ENCODE assay signal across 30 cellular contexts in genomic region chrX:130012683-130013082, GRCh38.
"Had no signal": no experiment of that assay in that cellular context is flagged by ENCODE, and none has a peak within 500 bp of the region (broad histone marks: within the 10 kb centered on the region; RNA-seq: fewer than 3 reads in every experiment).

No MANE protein-coding gene starts in this region.

- H3K27ac ChIP-seq: neutrophil, ovary, parathyroid adenoma, psoas muscle, right lobe of liver, sigmoid colon, stomach, thoracic aorta, thyroid gland, tibial nerve, upper lobe of left lung, vagina had no signal

- DNase-seq: naive thymus-derived CD8-positive, alpha-beta T cell; nephron progenitor cell; ovary; posterior cingulate gyrus; psoas muscle; right cardiac atrium; right lobe of liver; sigmoid colon; small intestine; stimulated activated CD4-positive, alpha-beta T cell treated with anti-CD3 and anti-CD28 coated beads, Interleukin-12 subunit alpha, Interleukin-12 subunit beta, amount 100 ng/mL, for 4 hours; stimulated activated CD4-positive, alpha-beta T cell treated with anti-CD3 and anti-CD28 coated beads, Interleukin-1b, Interleukin-23, amount 100 ng/mL, for 48 hours; stimulated activated CD4-positive, alpha-beta T cell treated with anti-CD3 and anti-CD28 coated beads, Interleukin-4, amount 100 ng/mL, for 1 hour; stimulated activated CD4-positive, alpha-beta T cell treated with anti-CD3 and anti-CD28 coated beads, Interleukin-4, amount 100 ng/mL, for 4 hours; stimulated activated CD8-positive, alpha-beta memory T cell treated with anti-CD3 and anti-CD28 coated beads, Interleukin-4, amount 100 ng/mL, for 48 hours; stimulated activated naive CD4-positive, alpha-beta T cell treated with Interleukin-2 at 50 U/mL for 16 hours; stomach; thyroid gland; trophoblast cell; upper lobe of left lung had no signal

- ATAC-seq: naive thymus-derived CD8-positive, alpha-beta T cell; psoas muscle; right cardiac atrium; right lobe of liver; stimulated activated memory B cell treated with anti-CD40 and anti-IgM and Interleukin-4, amounts not matched to agents 10 μg/mL and 1 μg/mL and 100 μg/mL, for 72 hours had no signal

- H3K79me2 ChIP-seq: parathyroid adenoma had no signal

- H3K27me3 Mint-ChIP-seq: naive thymus-derived CD8-positive, alpha-beta T cell; natural killer cell treated with Interleukin-12 subunit alpha and Interleukin-12 subunit beta and Interleukin-15 and Interleukin-18, amount 100 ng/mL, for 72 hours; progenitor cell of endocrine pancreas; stimulated activated memory B cell treated with anti-CD40 and anti-IgM and Interleukin-4, amounts not matched to agents 10 μg/mL and 1 μg/mL and 100 μg/mL, for 72 hours; stimulated activated naive CD8-positive, alpha-beta T cell treated with anti-CD3 and anti-CD28 coated beads, Interleukin-15, Interleukin-2, amounts not matched to agents 100 ng/mL and 50 ng/mL, for 24 hours had no signal

- H3K27ac Mint-ChIP-seq: nephron progenitor cell; progenitor cell of endocrine pancreas; stimulated activated memory B cell treated with anti-CD40 and anti-IgM and Interleukin-4, amounts not matched to agents 10 μg/mL and 1 μg/mL and 100 μg/mL, for 72 hours; stimulated activated naive CD8-positive, alpha-beta T cell treated with anti-CD3 and anti-CD28 coated beads, Interleukin-15, Interleukin-2, amounts not matched to agents 100 ng/mL and 50 ng/mL, for 24 hours had no signal

- H3K4me3 Mint-ChIP-seq: naive thymus-derived CD8-positive, alpha-beta T cell; natural killer cell treated with Interleukin-12 subunit alpha and Interleukin-12 subunit beta and Interleukin-15 and Interleukin-18, amount 100 ng/mL, for 72 hours; nephron progenitor cell; neural crest cell; stimulated activated memory B cell treated with anti-CD40 and anti-IgM and Interleukin-4, amounts not matched to agents 10 μg/mL and 1 μg/mL and 100 μg/mL, for 72 hours; stimulated activated naive CD8-positive, alpha-beta T cell treated with anti-CD3 and anti-CD28 coated beads, Interleukin-15, Interleukin-2, amounts not matched to agents 100 ng/mL and 50 ng/mL, for 24 hours had no signal

- H3K9ac ChIP-seq: parathyroid adenoma had no signal

- H3K36me3 ChIP-seq: ovary, right lobe of liver, thoracic aorta, vagina had no signal

- H3K4me3 ChIP-seq: ovary, psoas muscle, right lobe of liver, sigmoid colon, stomach, thoracic aorta, thyroid gland, tibial nerve, upper lobe of left lung, vagina had no signal

- H2AFZ ChIP-seq: parathyroid adenoma had no signal

- H3K9me3 ChIP-seq: neutrophil, ovary, psoas muscle, right lobe of liver, sigmoid colon, stomach, thoracic aorta, thyroid gland, tibial nerve, upper lobe of left lung, vagina had no signal

- H3K4me1 ChIP-seq: parathyroid adenoma, psoas muscle, right lobe of liver, sigmoid colon, stomach, thyroid gland, tibial nerve, upper lobe of left lung, vagina had no signal

- H3K9me3 Mint-ChIP-seq: naive thymus-derived CD8-positive, alpha-beta T cell; natural killer cell treated with Interleukin-12 subunit alpha and Interleukin-12 subunit beta and Interleukin-15 and Interleukin-18, amount 100 ng/mL, for 72 hours; neural crest cell; stimulated activated memory B cell treated with anti-CD40 and anti-IgM and Interleukin-4, amounts not matched to agents 10 μg/mL and 1 μg/mL and 100 μg/mL, for 72 hours; stimulated activated naive CD8-positive, alpha-beta T cell treated with anti-CD3 and anti-CD28 coated beads, Interleukin-15, Interleukin-2, amounts not matched to agents 100 ng/mL and 50 ng/mL, for 24 hours had no signal

- H3K4me1 Mint-ChIP-seq: neural crest cell; stimulated activated memory B cell treated with anti-CD40 and anti-IgM and Interleukin-4, amounts not matched to agents 10 μg/mL and 1 μg/mL and 100 μg/mL, for 72 hours had no signal

- H3K36me3 Mint-ChIP-seq: natural killer cell treated with Interleukin-12 subunit alpha and Interleukin-12 subunit beta and Interleukin-15 and Interleukin-18, amount 100 ng/mL, for 72 hours had no signal

- H3K27me3 ChIP-seq: neutrophil, ovary, right lobe of liver, sigmoid colon, stomach, thyroid gland, tibial nerve, upper lobe of left lung, vagina had no signal

- FAIRE-seq: small intestine, urothelium cell line had no signal
